In genomic region chr1:177770096-177770495, GRCh38 we compare ENCODE assay signal across 18 cellular contexts.
"Had no signal": no experiment of that assay in that cellular context is flagged by ENCODE, and none has a peak within 500 bp of the region (broad histone marks: within the 10 kb centered on the region; RNA-seq: fewer than 3 reads in every experiment).

No MANE protein-coding gene starts in this region.

- DNase-seq: activated B cell treated with CpG ODN at 0.5 μM for 24 hours; activated CD4-positive, alpha-beta T cell treated with anti-CD3 and anti-CD28 coated beads, Interleukin-2, amount 10 ng/mL, durations not matched to agents 7 days and 5 days; activated CD8-positive, alpha-beta memory T cell treated with anti-CD3 and anti-CD28 coated beads for 24 hours; activated naive CD4-positive, alpha-beta T cell; activated naive CD8-positive, alpha-beta T cell treated with anti-CD3 and anti-CD28 coated beads, Interleukin-2, amount 10 ng/mL, durations not matched to agents 7 days and 5 days; cortex of kidney; effector CD4-positive, alpha-beta T cell; left lung; naive thymus-derived CD4-positive, alpha-beta T cell; ovary; stimulated activated CD4-positive, alpha-beta T cell treated with anti-CD3 and anti-CD28 coated beads, Interleukin-1b, Interleukin-23, amount 100 ng/mL, for 48 hours; upper lobe of right lung had no signal

- H3K4me1 Mint-ChIP-seq: activated B cell treated with CpG ODN at 0.5 μM for 24 hours; activated CD4-positive, alpha-beta T cell treated with anti-CD3 and anti-CD28 coated beads, Interleukin-2, amount 10 ng/mL, durations not matched to agents 7 days and 5 days; activated naive CD8-positive, alpha-beta T cell treated with anti-CD3 and anti-CD28 coated beads, Interleukin-2, amount 10 ng/mL, durations not matched to agents 7 days and 5 days; brain; central memory CD8-positive, alpha-beta T cell; naive thymus-derived CD4-positive, alpha-beta T cell had no signal

- H3K4me1 ChIP-seq: esophagus muscularis mucosa, left lung, upper lobe of right lung had no signal

- H3K36me3 ChIP-seq: esophagus muscularis mucosa, left lung, ovary, thoracic aorta, upper lobe of right lung had no signal

- ATAC-seq: left lung; naive thymus-derived CD4-positive, alpha-beta T cell; sciatic nerve; upper lobe of right lung had no signal

- H3K36me3 Mint-ChIP-seq: activated naive CD8-positive, alpha-beta T cell treated with anti-CD3 and anti-CD28 coated beads, Interleukin-2, amount 10 ng/mL, durations not matched to agents 7 days and 5 days; brain; naive thymus-derived CD4-positive, alpha-beta T cell had no signal

- H3K9me3 ChIP-seq: ovary, upper lobe of right lung had no signal

- H3K4me3 Mint-ChIP-seq: activated B cell treated with CpG ODN at 0.5 μM for 24 hours; activated CD4-positive, alpha-beta T cell treated with anti-CD3 and anti-CD28 coated beads, Interleukin-2, amount 10 ng/mL, durations not matched to agents 7 days and 5 days; activated naive CD8-positive, alpha-beta T cell treated with anti-CD3 and anti-CD28 coated beads, Interleukin-2, amount 10 ng/mL, durations not matched to agents 7 days and 5 days; activated T-helper 1 cell treated with anti-CD3 and anti-CD28 coated beads, Interleukin-12 subunit alpha, Interleukin-12 subunit beta, Interleukin-2, Interleukin-4 antibody, amounts not matched to agents 30 ng/mL and 10 ng/mL and 1 ng/mL, durations not matched to agents 14 hours and 24 hours and 36 hours; brain; central memory CD8-positive, alpha-beta T cell; naive thymus-derived CD4-positive, alpha-beta T cell had no signal

- H3K27ac Mint-ChIP-seq: activated B cell treated with CpG ODN at 0.5 μM for 24 hours; activated CD4-positive, alpha-beta T cell treated with anti-CD3 and anti-CD28 coated beads, Interleukin-2, amount 10 ng/mL, durations not matched to agents 7 days and 5 days; activated naive CD8-positive, alpha-beta T cell treated with anti-CD3 and anti-CD28 coated beads, Interleukin-2, amount 10 ng/mL, durations not matched to agents 7 days and 5 days; activated T-helper 1 cell treated with anti-CD3 and anti-CD28 coated beads, Interleukin-12 subunit alpha, Interleukin-12 subunit beta, Interleukin-2, Interleukin-4 antibody, amounts not matched to agents 30 ng/mL and 10 ng/mL and 1 ng/mL, durations not matched to agents 14 hours and 24 hours and 36 hours; brain; naive thymus-derived CD4-positive, alpha-beta T cell had no signal

- H3K27me3 ChIP-seq: esophagus muscularis mucosa, left lung, ovary, upper lobe of right lung had no signal

- H3K27ac ChIP-seq: esophagus muscularis mucosa, left lung, ovary, thoracic aorta, upper lobe of right lung had no signal

- H3K4me3 ChIP-seq: esophagus muscularis mucosa, left lung, ovary, thoracic aorta, upper lobe of right lung had no signal

- H3K27me3 Mint-ChIP-seq: activated B cell treated with CpG ODN at 0.5 μM for 24 hours; activated CD4-positive, alpha-beta T cell treated with anti-CD3 and anti-CD28 coated beads, Interleukin-2, amount 10 ng/mL, durations not matched to agents 7 days and 5 days; activated naive CD8-positive, alpha-beta T cell treated with anti-CD3 and anti-CD28 coated beads, Interleukin-2, amount 10 ng/mL, durations not matched to agents 7 days and 5 days; brain; central memory CD8-positive, alpha-beta T cell; naive thymus-derived CD4-positive, alpha-beta T cell had no signal
